ENCODE assay signal across 39 cellular contexts in the genomic region with DNA sequence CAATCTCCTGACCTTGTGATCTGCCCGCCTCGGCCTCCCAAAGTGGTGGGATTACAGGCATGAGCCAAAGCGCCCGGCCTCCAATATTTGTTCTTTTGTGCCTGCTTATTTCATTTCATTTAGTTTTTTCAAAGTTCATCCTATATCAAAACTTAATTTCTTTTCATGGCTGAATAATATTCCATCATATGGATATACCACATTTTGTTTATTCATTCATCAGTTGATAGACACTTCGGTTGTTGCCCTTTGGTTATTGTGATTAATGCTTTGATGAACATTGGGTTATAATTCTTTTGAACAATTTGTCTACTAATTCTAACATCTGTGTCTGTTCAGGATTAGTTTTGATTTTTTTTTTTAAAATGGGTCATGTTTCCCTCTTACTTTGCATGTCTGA.
"Had no signal": no experiment of that assay in that cellular context is flagged by ENCODE, and none has a peak within 500 bp of the region (broad histone marks: within the 10 kb centered on the region; RNA-seq: fewer than 3 reads in every experiment).

No MANE protein-coding gene starts in this region.

- H3K4me1 ChIP-seq: adrenal gland, ascending aorta, body of pancreas, breast epithelium, colonic mucosa had no signal

- H3K36me3 ChIP-seq: adrenal gland, ascending aorta, brain microvascular endothelial cell, breast epithelium, cardiac muscle cell, colonic mucosa had no signal

- H3K27ac Mint-ChIP-seq: activated naive CD4-positive, alpha-beta T cell treated with anti-CD3 and anti-CD28 coated beads for 36 hours; activated naive CD4-positive, alpha-beta T cell treated with anti-CD3 and anti-CD28 coated beads, Interleukin-2, amount 10 ng/mL, durations not matched to agents 7 days and 5 days; activated naive CD4-positive, alpha-beta T cell treated with anti-CD3 and anti-CD28 coated beads, Interleukin-2, amount 50 U/mL, for 24 hours; activated naive CD4-positive, alpha-beta T cell treated with anti-CD3 and anti-CD28 coated beads, Interleukin-2, amount 50 U/mL, for 72 hours; activated naive CD8-positive, alpha-beta T cell; activated naive CD8-positive, alpha-beta T cell treated with anti-CD3 and anti-CD28 coated beads for 36 hours; activated naive CD8-positive, alpha-beta T cell treated with anti-CD3 and anti-CD28 coated beads, Interleukin-2, amount 10 ng/mL, durations not matched to agents 7 days and 5 days; activated naive CD8-positive, alpha-beta T cell treated with anti-CD3 and anti-CD28 coated beads, Interleukin-2, amount 50 U/mL, for 24 hours; activated T-cell treated with anti-CD3 and anti-CD28 coated beads, Interleukin-2, amount 50 U/mL, for 72 hours; activated T-helper 1 cell treated with anti-CD3 and anti-CD28 coated beads, Interleukin-12 subunit alpha, Interleukin-12 subunit beta, Interleukin-2, Interleukin-4 antibody, amounts not matched to agents 30 ng/mL and 10 ng/mL and 1 ng/mL, durations not matched to agents 14 hours and 24 hours and 36 hours; activated T-helper 17 cell treated with anti-CD3 and anti-CD28 coated beads, Interleukin-2, amount 50 U/mL, for 72 hours; activated T-helper 2 cell treated with anti-CD3 and anti-CD28 coated beads, Interferon-gamma antibody, Interleukin-2, Interleukin-4, amounts not matched to agents 10 μg/mL and 5 μg/mL and 100 μg/mL, durations not matched to agents 14 hours and 24 hours and 36 hours; brain had no signal

- H3K27ac ChIP-seq: adrenal gland, ascending aorta, body of pancreas, brain microvascular endothelial cell, breast epithelium, cardiac muscle cell, colonic mucosa had no signal

- H3K27me3 ChIP-seq: adrenal gland, ascending aorta, body of pancreas, brain microvascular endothelial cell, breast epithelium, cardiac muscle cell, colonic mucosa had no signal

- H3K9me3 ChIP-seq: adrenal gland, ascending aorta, body of pancreas, breast epithelium, colonic mucosa had no signal

- H3K36me3 Mint-ChIP-seq: activated naive CD4-positive, alpha-beta T cell treated with anti-CD3 and anti-CD28 coated beads, Interleukin-2, amount 10 ng/mL, durations not matched to agents 7 days and 5 days; activated naive CD4-positive, alpha-beta T cell treated with anti-CD3 and anti-CD28 coated beads, Interleukin-2, amount 50 U/mL, for 24 hours; activated naive CD4-positive, alpha-beta T cell treated with anti-CD3 and anti-CD28 coated beads, Interleukin-2, amount 50 U/mL, for 72 hours; activated naive CD8-positive, alpha-beta T cell treated with anti-CD3 and anti-CD28 coated beads for 36 hours; activated naive CD8-positive, alpha-beta T cell treated with anti-CD3 and anti-CD28 coated beads, Interleukin-2, amount 10 ng/mL, durations not matched to agents 7 days and 5 days; brain had no signal

- H3K4me3 Mint-ChIP-seq: activated naive CD4-positive, alpha-beta T cell treated with anti-CD3 and anti-CD28 coated beads for 36 hours; activated naive CD4-positive, alpha-beta T cell treated with anti-CD3 and anti-CD28 coated beads, Interleukin-2, amount 10 ng/mL, durations not matched to agents 7 days and 5 days; activated naive CD4-positive, alpha-beta T cell treated with anti-CD3 and anti-CD28 coated beads, Interleukin-2, amount 50 U/mL, for 24 hours; activated naive CD8-positive, alpha-beta T cell; activated naive CD8-positive, alpha-beta T cell treated with anti-CD3 and anti-CD28 coated beads for 36 hours; activated naive CD8-positive, alpha-beta T cell treated with anti-CD3 and anti-CD28 coated beads, Interleukin-2, amount 10 ng/mL, durations not matched to agents 7 days and 5 days; activated naive CD8-positive, alpha-beta T cell treated with anti-CD3 and anti-CD28 coated beads, Interleukin-2, amount 50 U/mL, for 24 hours; activated T-cell treated with anti-CD3 and anti-CD28 coated beads, Interleukin-2, amount 50 U/mL, for 72 hours; activated T-helper 1 cell treated with anti-CD3 and anti-CD28 coated beads, Interleukin-12 subunit alpha, Interleukin-12 subunit beta, Interleukin-2, Interleukin-4 antibody, amounts not matched to agents 30 ng/mL and 10 ng/mL and 1 ng/mL, durations not matched to agents 14 hours and 24 hours and 36 hours; activated T-helper 17 cell treated with anti-CD3 and anti-CD28 coated beads, Interleukin-2, amount 50 U/mL, for 72 hours; brain; central memory CD8-positive, alpha-beta T cell had no signal

- H3K4me3 ChIP-seq: adrenal gland, ascending aorta, body of pancreas, breast epithelium, cardiac muscle cell, colonic mucosa had no signal

- H3K9me3 Mint-ChIP-seq: activated naive CD4-positive, alpha-beta T cell treated with anti-CD3 and anti-CD28 coated beads for 36 hours; activated naive CD4-positive, alpha-beta T cell treated with anti-CD3 and anti-CD28 coated beads, Interleukin-2, amount 50 U/mL, for 24 hours; activated naive CD4-positive, alpha-beta T cell treated with anti-CD3 and anti-CD28 coated beads, Interleukin-2, amount 50 U/mL, for 72 hours; activated naive CD8-positive, alpha-beta T cell treated with anti-CD3 and anti-CD28 coated beads, Interleukin-2, amount 10 ng/mL, durations not matched to agents 7 days and 5 days; activated naive CD8-positive, alpha-beta T cell treated with anti-CD3 and anti-CD28 coated beads, Interleukin-2, amount 50 U/mL, for 24 hours; activated T-helper 17 cell treated with anti-CD3 and anti-CD28 coated beads, Interleukin-2, amount 50 U/mL, for 72 hours; central memory CD8-positive, alpha-beta T cell had no signal

- ATAC-seq: activated naive CD4-positive, alpha-beta T cell treated with anti-CD3 and anti-CD28 coated beads, Interleukin-2, amount 50 U/mL, for 72 hours; activated naive CD8-positive, alpha-beta T cell treated with anti-CD3 and anti-CD28 coated beads, Interleukin-2, amount 50 U/mL, for 24 hours; activated T-cell treated with anti-CD3 and anti-CD28 coated beads, Interleukin-2, amount 50 U/mL, for 72 hours; activated T-helper 17 cell treated with anti-CD3 and anti-CD28 coated beads, Interleukin-2, amount 50 U/mL, for 72 hours; body of pancreas had no signal

- DNase-seq: activated effector memory CD4-positive, alpha-beta T cell treated with anti-CD3 and anti-CD28 coated beads, Interleukin-2, amount 50 U/mL, for 16 hours; activated effector memory CD4-positive, alpha-beta T cell treated with Interleukin-2 at 50 U/mL for 16 hours; activated gamma-delta T cell; activated gamma-delta T cell treated with Interleukin-2 at 50 U/mL for 16 hours; activated naive CD4-positive, alpha-beta T cell; activated naive CD4-positive, alpha-beta T cell treated with anti-CD3 and anti-CD28 coated beads for 36 hours; activated naive CD4-positive, alpha-beta T cell treated with anti-CD3 and anti-CD28 coated beads, Interleukin-2, amount 10 ng/mL, durations not matched to agents 7 days and 5 days; activated naive CD4-positive, alpha-beta T cell treated with anti-CD3 and anti-CD28 coated beads, Interleukin-2, amount 50 U/mL, for 16 hours; activated naive CD4-positive, alpha-beta T cell treated with Interleukin-2 at 50 U/mL for 16 hours; activated naive CD8-positive, alpha-beta T cell treated with anti-CD3 and anti-CD28 coated beads for 36 hours; activated naive CD8-positive, alpha-beta T cell treated with anti-CD3 and anti-CD28 coated beads, Interleukin-2, amount 10 ng/mL, durations not matched to agents 7 days and 5 days; activated naive CD8-positive, alpha-beta T cell treated with anti-CD3 and anti-CD28 coated beads, Interleukin-2, amount 50 U/mL, for 24 hours; activated T-cell treated with anti-CD3 and anti-CD28 coated beads, Interleukin-2, amount 50 U/mL, for 48 hours; activated T-cell treated with anti-CD3 and anti-CD28 coated beads, Interleukin-2, amount 50 U/mL, for 72 hours; adrenal gland; amniotic stem cell; amygdala; anterior cingulate cortex; aorta; body of pancreas; brain microvascular endothelial cell; caudate nucleus; central memory CD4-positive, alpha-beta T cell; cerebellar nuclear complex; colonic mucosa had no signal

- FAIRE-seq: astrocyte, bronchial epithelial cell, colon had no signal

- H3K27me3 Mint-ChIP-seq: activated naive CD4-positive, alpha-beta T cell treated with anti-CD3 and anti-CD28 coated beads, Interleukin-2, amount 10 ng/mL, durations not matched to agents 7 days and 5 days; activated naive CD4-positive, alpha-beta T cell treated with anti-CD3 and anti-CD28 coated beads, Interleukin-2, amount 50 U/mL, for 24 hours; activated naive CD8-positive, alpha-beta T cell; activated naive CD8-positive, alpha-beta T cell treated with anti-CD3 and anti-CD28 coated beads for 36 hours; activated naive CD8-positive, alpha-beta T cell treated with anti-CD3 and anti-CD28 coated beads, Interleukin-2, amount 10 ng/mL, durations not matched to agents 7 days and 5 days; activated naive CD8-positive, alpha-beta T cell treated with anti-CD3 and anti-CD28 coated beads, Interleukin-2, amount 50 U/mL, for 24 hours; brain; central memory CD8-positive, alpha-beta T cell had no signal
